8 cellular contexts compared by ENCODE assay signal in the genomic region with DNA sequence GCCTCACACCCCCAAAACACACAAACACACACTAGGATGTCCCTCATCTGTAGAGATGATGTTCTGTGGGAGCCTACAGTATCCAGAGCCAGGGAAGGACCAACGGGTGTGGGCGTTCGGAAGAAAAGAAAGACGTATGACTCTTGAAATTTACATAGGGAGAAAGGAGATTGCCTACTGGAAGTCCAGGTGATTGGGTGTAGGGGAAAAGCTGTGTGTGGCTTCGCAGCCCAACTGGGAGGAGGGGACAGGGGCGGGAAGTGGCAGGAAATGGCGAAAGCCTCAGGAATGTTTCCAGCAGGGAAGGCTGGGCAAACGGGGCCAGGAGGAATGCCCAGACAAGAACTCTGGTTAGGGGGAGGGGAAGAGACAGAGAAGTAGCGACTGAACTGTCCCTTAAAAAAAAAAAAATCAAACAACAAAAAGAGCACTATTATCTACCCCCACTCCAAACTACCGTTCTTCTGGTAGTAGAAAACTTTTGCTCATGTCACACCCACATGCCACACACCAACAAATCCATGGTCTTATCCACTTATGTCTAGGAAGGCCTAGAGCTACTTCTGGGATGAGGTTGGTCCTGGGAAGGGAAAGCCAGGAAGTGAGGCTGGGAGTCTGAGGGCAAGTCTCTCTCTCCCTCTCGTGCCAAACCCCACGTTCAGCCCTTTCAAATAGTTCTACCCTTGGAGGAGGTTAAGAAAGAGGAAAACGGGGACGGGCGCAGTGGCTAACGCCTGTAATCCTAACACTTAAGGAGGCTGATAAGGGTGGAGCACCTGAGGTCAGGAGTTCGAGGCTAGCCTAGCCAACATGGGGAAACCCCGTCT.
DNase-seq lines count a peak whose midpoint lies in the region; ATAC-seq lines count a peak whose summit lies in the region.

No MANE protein-coding gene starts in this region.

- no peaks in the 10 kb centered on the region for H3K27me3 Mint-ChIP-seq in stimulated activated memory B cell treated with anti-CD40 and anti-IgM and Interleukin-4, amounts not matched to agents 10 μg/mL and 1 μg/mL and 100 μg/mL, for 72 hours

- DNase-seq in AG08395 (ENCODE audit: low spot score) (peak; percentile 87), amniotic epithelial cell (ENCODE audit: low read depth) (peak; percentile 94)

- H3K27ac ChIP-seq in HUES48 (ENCODE audit: low read depth, low read length): peak overlapping the region; percentile 98

- H3K4me3 ChIP-seq in HUES48 (ENCODE audit: low read depth, low read length) (peak overlapping the region; percentile 94), iPS-15b (ENCODE audit: low read depth, low read length) (peak overlapping the region; percentile 78)

- H3K4me1 ChIP-seq in HUES48 (ENCODE audit: control insufficient read depth, insufficient read depth, low read length) (peaks cover 30% of the 10 kb centered on the region), iPS-15b (ENCODE audit: control insufficient read depth, insufficient read depth, low read length) (peaks cover 13% of the 10 kb centered on the region)

- H3K36me3 Mint-ChIP-seq in stimulated activated memory B cell treated with anti-CD40 and anti-IgM and Interleukin-4, amounts not matched to agents 10 μg/mL and 1 μg/mL and 100 μg/mL, for 72 hours: peaks cover 26% of the 10 kb centered on the region

- H3K36me3 ChIP-seq in HUES48 (ENCODE audit: control insufficient read depth, insufficient read depth, low read length) (peaks cover 17% of the 10 kb centered on the region), iPS-15b (ENCODE audit: control insufficient read depth, insufficient read depth, low read length) (peaks cover 6% of the 10 kb centered on the region)

- no peaks in the 10 kb centered on the region for H3K9me3 ChIP-seq in HUES48 (ENCODE audit: control insufficient read depth, insufficient read depth, low read length)
- H3K9me3 ChIP-seq in iPS-15b (ENCODE audit: control insufficient read depth, insufficient read depth, low read length): no peaks in the 10 kb centered on the region

- H3K4me1 Mint-ChIP-seq in stimulated activated memory B cell treated with anti-CD40 and anti-IgM and Interleukin-4, amounts not matched to agents 10 μg/mL and 1 μg/mL and 100 μg/mL, for 72 hours: peaks cover 42% of the 10 kb centered on the region

- no peak for ATAC-seq in stimulated activated memory B cell treated with anti-CD40 and anti-IgM and Interleukin-4, amounts not matched to agents 10 μg/mL and 1 μg/mL and 100 μg/mL, for 72 hours
- ATAC-seq in HG03342 (IDR thresholded peaks at IDR 0.05; ENCODE audit: unreplicated experiment): no peak
- ATAC-seq in HG02798 (IDR thresholded peaks at IDR 0.05; ENCODE audit: poor library complexity, unreplicated experiment): no peak
- no peak for ATAC-seq in GM21619 (IDR thresholded peaks at IDR 0.05; ENCODE audit: unreplicated experiment)

- H3K27me3 ChIP-seq in HUES48 (ENCODE audit: control insufficient read depth, insufficient read depth, low read length) (no peaks in the 10 kb centered on the region), iPS-15b (ENCODE audit: control insufficient read depth, insufficient read depth, low read length) (no peaks in the 10 kb centered on the region)

- H3K9ac ChIP-seq in HUES48 (ENCODE audit: low read depth, low read length): peak overlapping the region; percentile 91
- peak overlapping the region; percentile 91 for H3K9ac ChIP-seq in iPS-15b (ENCODE audit: low read depth, low read length)

- H3K27ac Mint-ChIP-seq in stimulated activated memory B cell treated with anti-CD40 and anti-IgM and Interleukin-4, amounts not matched to agents 10 μg/mL and 1 μg/mL and 100 μg/mL, for 72 hours: peak overlapping the region; percentile 20

- no peak overlapping the region for H3K4me3 Mint-ChIP-seq in stimulated activated memory B cell treated with anti-CD40 and anti-IgM and Interleukin-4, amounts not matched to agents 10 μg/mL and 1 μg/mL and 100 μg/mL, for 72 hours

- H3K9me3 Mint-ChIP-seq in stimulated activated memory B cell treated with anti-CD40 and anti-IgM and Interleukin-4, amounts not matched to agents 10 μg/mL and 1 μg/mL and 100 μg/mL, for 72 hours: no peaks in the 10 kb centered on the region
